1 cellular context compared by ENCODE assay signal in genomic region chr7:122802211-122802833, GRCh38.
TF ChIP-seq lines count a peak whose summit lies in the region.

No MANE protein-coding gene starts in this region.

TF ChIP-seq in HepG2, 621 proteins besides CTCF, POLR2A, EP300 and RAD21 (continued from another document):
- TF ChIP-seq, protein P1, sequence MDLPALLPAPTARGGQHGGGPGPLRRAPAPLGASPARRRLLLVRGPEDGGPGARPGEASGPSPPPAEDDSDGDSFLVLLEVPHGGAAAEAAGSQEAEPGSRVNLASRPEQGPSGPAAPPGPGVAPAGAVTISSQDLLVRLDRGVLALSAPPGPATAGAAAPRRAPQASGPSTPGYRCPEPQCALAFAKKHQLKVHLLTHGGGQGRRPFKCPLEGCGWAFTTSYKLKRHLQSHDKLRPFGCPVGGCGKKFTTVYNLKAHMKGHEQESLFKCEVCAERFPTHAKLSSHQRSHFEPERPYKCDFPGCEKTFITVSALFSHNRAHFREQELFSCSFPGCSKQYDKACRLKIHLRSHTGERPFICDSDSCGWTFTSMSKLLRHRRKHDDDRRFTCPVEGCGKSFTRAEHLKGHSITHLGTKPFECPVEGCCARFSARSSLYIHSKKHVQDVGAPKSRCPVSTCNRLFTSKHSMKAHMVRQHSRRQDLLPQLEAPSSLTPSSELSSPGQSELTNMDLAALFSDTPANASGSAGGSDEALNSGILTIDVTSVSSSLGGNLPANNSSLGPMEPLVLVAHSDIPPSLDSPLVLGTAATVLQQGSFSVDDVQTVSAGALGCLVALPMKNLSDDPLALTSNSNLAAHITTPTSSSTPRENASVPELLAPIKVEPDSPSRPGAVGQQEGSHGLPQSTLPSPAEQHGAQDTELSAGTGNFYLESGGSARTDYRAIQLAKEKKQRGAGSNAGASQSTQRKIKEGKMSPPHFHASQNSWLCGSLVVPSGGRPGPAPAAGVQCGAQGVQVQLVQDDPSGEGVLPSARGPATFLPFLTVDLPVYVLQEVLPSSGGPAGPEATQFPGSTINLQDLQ (CRISPR knock-in tag; IDR thresholded peaks at IDR 0.05), result no peak
- TF ChIP-seq FOSL2 (CRISPR knock-in tag; IDR thresholded peaks at IDR 0.05) (no peak), MLXIP (CRISPR knock-in tag; IDR thresholded peaks at IDR 0.05; ENCODE audit: borderline replicate concordance) (no peak), YEATS2 (CRISPR knock-in tag; IDR thresholded peaks at IDR 0.05; ENCODE audit: borderline replicate concordance) (no peak), ZNF576 (CRISPR knock-in tag; IDR thresholded peaks at IDR 0.05) (no peak)
